8 cellular contexts compared by ENCODE assay signal in the genomic region with DNA sequence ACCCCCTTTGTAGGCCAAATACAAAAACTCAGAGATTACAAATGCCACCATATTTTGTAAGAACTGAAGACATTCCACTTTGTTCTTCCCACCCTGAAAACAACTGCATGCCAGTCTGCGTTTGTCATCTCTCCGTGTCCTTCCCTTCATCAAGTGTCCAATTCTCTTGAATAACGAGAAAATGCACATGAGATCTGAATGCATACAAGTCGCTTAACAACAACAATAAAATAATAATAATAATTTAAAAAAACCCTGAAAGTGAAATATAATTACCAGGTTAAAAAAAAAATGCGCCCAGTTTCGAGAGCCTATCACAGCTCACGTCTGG. TPM values are rescaled to one million over a fixed set of nuclear protein-coding genes. Genes with fewer than 3 reads are reported as not detected.
DNase-seq lines count a peak whose midpoint lies in the region; ATAC-seq and TF ChIP-seq lines count a peak whose summit lies in the region.

No MANE protein-coding gene starts in this region.

- POLR2A ChIA-PET in activated B cell treated with CpG ODN at 0.5 μM for 24 hours (lab: Charles Lee): interaction anchor here (0.5 to 3.7 kb wide), 40 partner anchors 11 to 535 kb away, joined by 3 to 111 read pairs (median 5); no protein-coding TSS in a partner anchor

- H3K9me3 Mint-ChIP-seq in T-helper 1 cell treated with Interleukin-12 subunit alpha and Interleukin-12 subunit beta and Interleukin-4 antibody, amounts not matched to agents 30 μg/mL and 1 μg/mL, for 36 hours: no peaks in the 10 kb centered on the region
- no peaks in the 10 kb centered on the region for H3K9me3 Mint-ChIP-seq in activated B cell treated with CpG ODN at 0.5 μM for 24 hours
- no peaks in the 10 kb centered on the region for H3K9me3 Mint-ChIP-seq in stimulated activated memory B cell treated with anti-CD40 and anti-IgM and Interleukin-4, amounts not matched to agents 10 μg/mL and 1 μg/mL and 100 μg/mL, for 72 hours

- peaks cover 31% of the 10 kb centered on the region for H3K27me3 Mint-ChIP-seq in T-helper 1 cell treated with Interleukin-12 subunit alpha and Interleukin-12 subunit beta and Interleukin-4 antibody, amounts not matched to agents 30 μg/mL and 1 μg/mL, for 36 hours (ENCODE audit: low read depth)
- no peaks in the 10 kb centered on the region for H3K27me3 Mint-ChIP-seq in activated B cell treated with CpG ODN at 0.5 μM for 24 hours
- no peaks in the 10 kb centered on the region for H3K27me3 Mint-ChIP-seq in stimulated activated memory B cell treated with anti-CD40 and anti-IgM and Interleukin-4, amounts not matched to agents 10 μg/mL and 1 μg/mL and 100 μg/mL, for 72 hours

- H3K4me3 ChIP-seq in iPS-20b (ENCODE audit: low read length): peak overlapping the region; percentile 68; the same call in 1 of the 2 replicates

- DNase-seq in T-helper 1 cell: no peak
- no peak for DNase-seq in activated B cell treated with CpG ODN at 0.5 μM for 24 hours
- DNase-seq in 8988T: no peak
- no peak for DNase-seq in kidney tubule cell (ENCODE audit: low spot score)

- H3K4me3 Mint-ChIP-seq in T-helper 1 cell treated with Interleukin-12 subunit alpha and Interleukin-12 subunit beta and Interleukin-4 antibody, amounts not matched to agents 30 μg/mL and 1 μg/mL, for 36 hours: peak overlapping the region; percentile 57
- H3K4me3 Mint-ChIP-seq in activated B cell treated with CpG ODN at 0.5 μM for 24 hours: peak overlapping the region; percentile 75
- peak overlapping the region; percentile 74 for H3K4me3 Mint-ChIP-seq in stimulated activated memory B cell treated with anti-CD40 and anti-IgM and Interleukin-4, amounts not matched to agents 10 μg/mL and 1 μg/mL and 100 μg/mL, for 72 hours

- no peak overlapping the region for H3K27ac ChIP-seq in iPS-20b (ENCODE audit: low read length)

- CTCF ChIA-PET in activated B cell treated with CpG ODN at 0.5 μM for 24 hours (lab: Charles Lee): interaction anchor here (0.5 to 4.0 kb wide), 12 partner anchors 14 to 704 kb away, joined by 3 to 33 read pairs (median 4); no protein-coding TSS in a partner anchor

- peak overlapping the region; percentile 9 for H3K27ac Mint-ChIP-seq in T-helper 1 cell treated with Interleukin-12 subunit alpha and Interleukin-12 subunit beta and Interleukin-4 antibody, amounts not matched to agents 30 μg/mL and 1 μg/mL, for 36 hours
- H3K27ac Mint-ChIP-seq in activated B cell treated with CpG ODN at 0.5 μM for 24 hours: peak overlapping the region; percentile 63
- H3K27ac Mint-ChIP-seq in stimulated activated memory B cell treated with anti-CD40 and anti-IgM and Interleukin-4, amounts not matched to agents 10 μg/mL and 1 μg/mL and 100 μg/mL, for 72 hours: no peak overlapping the region

- H3K36me3 ChIP-seq in iPS-20b (ENCODE audit: insufficient read depth, low read depth, low read length): no peaks in the 10 kb centered on the region

- peaks cover 19% of the 10 kb centered on the region for H3K4me1 ChIP-seq in iPS-20b (ENCODE audit: insufficient read depth, low read length)

- intact Hi-C loops in activated B cell treated with CpG ODN at 0.5 μM for 24 hours (cut with micrococcal nuclease): loop anchor here (1.0 to 5.0 kb wide), 11 partner anchors 81 to 994 kb away; no protein-coding TSS in a partner anchor

- peaks cover 8% of the 10 kb centered on the region for H3K4me1 Mint-ChIP-seq in T-helper 1 cell treated with Interleukin-12 subunit alpha and Interleukin-12 subunit beta and Interleukin-4 antibody, amounts not matched to agents 30 μg/mL and 1 μg/mL, for 36 hours (ENCODE audit: low read depth)
- H3K4me1 Mint-ChIP-seq in activated B cell treated with CpG ODN at 0.5 μM for 24 hours: peaks cover 9% of the 10 kb centered on the region
- H3K4me1 Mint-ChIP-seq in stimulated activated memory B cell treated with anti-CD40 and anti-IgM and Interleukin-4, amounts not matched to agents 10 μg/mL and 1 μg/mL and 100 μg/mL, for 72 hours: peaks cover 13% of the 10 kb centered on the region

- TF ChIP-seq CTCF in activated B cell treated with CpG ODN at 0.5 μM for 24 hours (IDR thresholded peaks at IDR 0.05): no peak

- H3K9ac ChIP-seq in iPS-20b (ENCODE audit: low read depth, low read length): no peak overlapping the region

- peaks cover 16% of the 10 kb centered on the region for H3K27me3 ChIP-seq in iPS-20b (ENCODE audit: insufficient read depth, low read length)

- no peaks in the 10 kb centered on the region for H3K36me3 Mint-ChIP-seq in T-helper 1 cell treated with Interleukin-12 subunit alpha and Interleukin-12 subunit beta and Interleukin-4 antibody, amounts not matched to agents 30 μg/mL and 1 μg/mL, for 36 hours (ENCODE audit: low read depth)
- H3K36me3 Mint-ChIP-seq in activated B cell treated with CpG ODN at 0.5 μM for 24 hours (ENCODE audit: low read depth): peaks cover 7% of the 10 kb centered on the region
- H3K36me3 Mint-ChIP-seq in stimulated activated memory B cell treated with anti-CD40 and anti-IgM and Interleukin-4, amounts not matched to agents 10 μg/mL and 1 μg/mL and 100 μg/mL, for 72 hours: no peaks in the 10 kb centered on the region

- no peaks in the 10 kb centered on the region for H3K9me3 ChIP-seq in iPS-20b (ENCODE audit: insufficient read depth, low read depth, low read length)

- ATAC-seq in activated B cell treated with CpG ODN at 0.5 μM for 24 hours (ENCODE audit: low read depth) (no peak), GM18867 (IDR thresholded peaks at IDR 0.05; ENCODE audit: unreplicated experiment) (no peak)
- no peak for ATAC-seq in stimulated activated memory B cell treated with anti-CD40 and anti-IgM and Interleukin-4, amounts not matched to agents 10 μg/mL and 1 μg/mL and 100 μg/mL, for 72 hours

RNA-seq across cellular contexts. Expression of a gene that starts 2.0 kb away (rescaled TPM):
- 65.5 and 72.8 TPM in 2 replicates for total RNA-seq in activated B cell treated with CpG ODN at 0.5 μM for 24 hours
